In genomic region chr15:66844041-66844746, GRCh38 we compare ENCODE assay signal across 1 cellular context.
TF ChIP-seq lines count a peak whose summit lies in the region.

No MANE protein-coding gene starts in this region.

TF ChIP-seq in HEK293, 187 proteins besides CTCF, POLR2A, EP300 and RAD21 (continued from another document):
- TF ChIP-seq REST (tag by site-specific recombination; IDR thresholded peaks at IDR 0.05) (peak; percentile 76), ZNF660 (tag by site-specific recombination; IDR thresholded peaks at IDR 0.05) (no peak), ZNF768 (tag by site-specific recombination; IDR thresholded peaks at IDR 0.05) (peak; percentile 71; the same call in 1 of the 2 replicates), ZNF23 (tag by site-specific recombination; IDR thresholded peaks at IDR 0.05; ENCODE audit: borderline replicate concordance) (no peak), ZNF654 (tag by site-specific recombination; IDR thresholded peaks at IDR 0.05; ENCODE audit: low read depth) (no peak)
